12 cellular contexts compared by ENCODE assay signal in the genomic region with DNA sequence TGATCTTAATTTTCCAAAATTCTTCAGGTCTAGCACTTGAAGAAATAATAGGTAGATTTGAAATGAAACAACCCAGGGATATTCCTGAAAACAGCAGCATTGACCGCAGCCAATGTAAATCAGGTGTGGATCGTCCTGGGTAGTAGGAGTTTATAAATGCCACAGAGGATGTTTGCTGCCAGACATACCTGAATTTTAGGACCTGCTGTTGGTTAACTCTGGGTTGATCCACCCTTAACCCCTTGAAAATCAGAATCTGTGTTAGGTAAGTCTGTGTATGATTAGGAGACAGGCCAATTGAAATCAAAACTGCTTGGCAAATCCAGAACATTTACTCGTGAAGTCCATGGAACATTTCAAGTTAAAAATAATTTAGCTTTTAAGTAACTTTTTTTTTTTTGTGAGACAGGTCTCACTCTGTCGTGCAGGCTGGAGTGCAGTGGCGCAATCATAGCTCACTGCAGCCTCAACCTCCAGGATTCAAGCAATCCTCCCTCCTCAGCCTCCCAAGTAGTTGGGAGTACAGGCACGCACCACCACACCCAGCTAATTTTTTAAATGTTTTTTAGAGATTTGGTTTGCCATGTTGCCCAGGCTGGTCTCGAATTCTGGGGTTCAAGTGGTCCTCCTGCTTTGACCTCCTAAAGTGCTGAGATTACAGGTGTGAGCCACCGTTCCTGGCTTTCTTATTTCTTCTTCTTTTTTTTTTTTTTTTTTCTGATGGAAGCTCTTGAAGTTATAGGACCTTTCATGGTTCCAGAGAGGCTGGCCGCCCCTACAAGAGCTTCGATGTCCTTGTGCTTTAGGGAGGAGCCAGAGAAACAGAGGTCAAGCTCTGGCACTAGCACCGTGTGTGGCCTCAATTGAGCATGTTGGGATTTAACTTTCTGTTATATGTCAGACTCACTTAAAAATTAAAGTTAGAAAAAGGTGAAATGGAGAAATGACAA. TPM values are rescaled to one million over a fixed set of nuclear protein-coding genes. Genes with fewer than 3 reads are reported as not detected.
DNase-seq lines count a peak whose midpoint lies in the region; ATAC-seq and TF ChIP-seq lines count a peak whose summit lies in the region.
"Had no signal": no experiment of that assay in that cellular context is flagged by ENCODE, and none has a peak within 500 bp of the region (broad histone marks: within the 10 kb centered on the region; RNA-seq: fewer than 3 reads in every experiment).

No MANE protein-coding gene starts in this region.

- no peak for TF ChIP-seq CTCF in DOHH2 (IDR thresholded peaks at IDR 0.05; ENCODE audit: low read depth, low read length, poor library complexity, severe bottlenecking)
- TF ChIP-seq CTCF in PC-9 (conservative IDR thresholded peaks at IDR 0.05), result no peak
- TF ChIP-seq CTCF in gastrocnemius medialis (IDR thresholded peaks at IDR 0.05 in 4 of 5, conservative IDR thresholded peaks at IDR 0.05 in 1 of 5), result no peak

- CTCF ChIA-PET in PC-9 (lab: Charles Lee), result interaction anchor here (0.6 to 1.1 kb wide), 2 partner anchors 15 to 40 kb away, joined by 3 read pairs; no protein-coding TSS in a partner anchor

- H3F3A ChIP-seq in DOHH2 (ENCODE audit: control insufficient read depth, insufficient read depth) (0 out of 2 replicates have a peak, but pooled peaks cover 3% of the 10 kb centered on the region), PC-9 (ENCODE audit: insufficient read depth, low read depth) (no peaks in the 10 kb centered on the region; the same call in 1 of the 2 replicates)

- intact Hi-C loops in PC-9 (cut with micrococcal nuclease; ENCODE audit: unreplicated experiment) (no loop called here), gastrocnemius medialis (cut with DNase I; ENCODE audit: low total_unique reads) (no loop called here)

- H2AFZ ChIP-seq in PC-9, result no peak overlapping the region

- POLR2A ChIA-PET in PC-9 (lab: Charles Lee; ENCODE audit: unreplicated experiment), result interaction anchor here (0.5 to 0.6 kb wide), 2 partner anchors 31 to 37 kb away, joined by 3 to 4 read pairs; no protein-coding TSS in a partner anchor

- H3K27ac ChIP-seq in DOHH2 (ENCODE audit: low read depth, low read length) (no peak overlapping the region), PC-9 (no peak overlapping the region), iPS-18a (ENCODE audit: low read length) (no peak overlapping the region), gastrocnemius medialis (peak overlapping the region; percentile 95 to 99 (median 96))

- H4K20me1 ChIP-seq in DOHH2 (ENCODE audit: control insufficient read depth, insufficient read depth, low read depth, low read length) (peaks cover 5% of the 10 kb centered on the region; the same call in 1 of the 2 replicates), PC-9 (ENCODE audit: insufficient read depth) (peaks cover 3% of the 10 kb centered on the region; the same call in 1 of the 2 replicates)

- BruUV-seq in PC-9 (replicated peaks; lab: Mats Ljungman, UMichigan), result no TSS peak

- H3K4me3 ChIP-seq in DOHH2 (ENCODE audit: low read length), result no peak overlapping the region
- H3K4me3 ChIP-seq in PC-9, result peak overlapping the region; percentile 68
- peak overlapping the region; percentile 81 for H3K4me3 ChIP-seq in iPS-18a (ENCODE audit: low read length)
- peak overlapping the region; percentile 96 to 100 (median 98) for H3K4me3 ChIP-seq in gastrocnemius medialis

- in situ Hi-C loops in gastrocnemius medialis (cut with MboI; ENCODE audit: low sequenced_read_pairs in 4 of 4), result loop anchor here in 1 of 4 donors (10.0 kb wide), 1 partner anchor 78 kb away; the partner anchor contains the start of gene TMEM120A

- H3K36me3 ChIP-seq in DOHH2 (ENCODE audit: control insufficient read depth, low read length) (no peaks in the 10 kb centered on the region), PC-9 (ENCODE audit: low read depth) (no peaks in the 10 kb centered on the region), iPS-18a (ENCODE audit: control insufficient read depth, low read depth, low read length) (no peaks in the 10 kb centered on the region), gastrocnemius medialis (no peaks in the 10 kb centered on the region)
- H3K36me3 ChIP-seq: heart left ventricle had no signal

- H3K9ac ChIP-seq in iPS-18a (ENCODE audit: low read length), result no peak overlapping the region

- no peak for ATAC-seq in gastrocnemius medialis
- ATAC-seq: heart left ventricle had no signal

- H3K9me2 ChIP-seq in DOHH2 (replicated peaks; ENCODE audit: control insufficient read depth, low read length) (no peaks in the 10 kb centered on the region), PC-9 (ENCODE audit: insufficient read depth) (no peaks in the 10 kb centered on the region)

- H3K4me1 ChIP-seq in DOHH2 (ENCODE audit: control insufficient read depth, low read length) (peaks cover 23% of the 10 kb centered on the region), PC-9 (replicated peaks; ENCODE audit: insufficient read depth) (peaks cover 37% of the 10 kb centered on the region), iPS-18a (ENCODE audit: control insufficient read depth, low read depth, low read length) (peaks cover 4% of the 10 kb centered on the region), gastrocnemius medialis (peaks cover 46 to 53% of the 10 kb centered on the region in 2 donors)

- no peaks in the 10 kb centered on the region for H3K9me3 ChIP-seq in DOHH2 (ENCODE audit: control insufficient read depth, insufficient read depth, low read length)
- H3K9me3 ChIP-seq in PC-9 (ENCODE audit: insufficient read depth, low read depth), result no peaks in the 10 kb centered on the region
- H3K9me3 ChIP-seq in iPS-18a (ENCODE audit: control insufficient read depth, low read depth, low read length), result no peaks in the 10 kb centered on the region
- H3K9me3 ChIP-seq in gastrocnemius medialis, result no peaks in the 10 kb centered on the region
- H3K9me3 ChIP-seq: heart left ventricle had no signal

- peak overlapping the region; percentile 95 for H3K4me2 ChIP-seq in DOHH2 (ENCODE audit: low read length)
- H3K4me2 ChIP-seq in PC-9, result peak overlapping the region; percentile 96

- no peak for TF ChIP-seq POLR2A in gastrocnemius medialis (IDR thresholded peaks at IDR 0.05)

- DNase-seq in PC-9 (no peak), gastrocnemius medialis (no peak), NCI-H446 (lab: John Stamatoyannopoulos, UW) (no peak)
- DNase-seq in stimulated activated CD4-positive, alpha-beta T cell treated with anti-CD3 and anti-CD28 coated beads, Interleukin-2, amount 100 ng/mL, for 24 hours, result no peak
- no peak for DNase-seq in effector CD8-positive, alpha-beta T cell (lab: John Stamatoyannopoulos, UW)
- DNase-seq: activated CD4-positive, alpha-beta T cell treated with anti-CD3 and anti-CD28 coated beads for 1 hour; activated naive CD4-positive, alpha-beta T cell; DMS79; dorsolateral prefrontal cortex; heart left ventricle had no signal

- H3K79me2 ChIP-seq in DOHH2 (ENCODE audit: control insufficient read depth, low read length) (peaks cover 39% of the 10 kb centered on the region), PC-9 (ENCODE audit: low read depth) (peaks cover 74% of the 10 kb centered on the region)

- H3K27me3 ChIP-seq in DOHH2 (ENCODE audit: control insufficient read depth, low read length) (no peaks in the 10 kb centered on the region), PC-9 (ENCODE audit: insufficient read depth, low read depth) (no peaks in the 10 kb centered on the region), iPS-18a (ENCODE audit: control insufficient read depth, insufficient read depth, low read length) (no peaks in the 10 kb centered on the region), gastrocnemius medialis (no peaks in the 10 kb centered on the region)
- H3K27me3 ChIP-seq: dorsolateral prefrontal cortex, heart left ventricle had no signal

RNA-seq across cellular contexts. Expression of gene POR, which starts 2.0 kb away (rescaled TPM):
- total RNA-seq in PC-9 (2021) (151 and 205 TPM in 2 replicates), gastrocnemius medialis (100 to 1,000 TPM in 3 of 4 donors, 10 to 100 TPM in 1; 85.7 to 218 (median 115) TPM)

RNA-seq across cellular contexts. Expression of gene RHBDD2, which starts 38.1 kb away (rescaled TPM):
- total RNA-seq in PC-9 (2021), result 71.7 and 75.6 TPM in 2 replicates
- 10 to 100 TPM; 28.5 to 52.1 (median 38.2) TPM for total RNA-seq in gastrocnemius medialis

Comparison
In these comparisons a context has a peak if more than half of its experiments do, and no peak if none do; other contexts are left out.
1. H3K27ac ChIP-seq: peak in gastrocnemius medialis (4 of 4); none in DOHH2 (single experiment), PC-9 (single experiment) and iPS-18a (single experiment).